ENCODE assay signal across 18 cellular contexts in the genomic region with DNA sequence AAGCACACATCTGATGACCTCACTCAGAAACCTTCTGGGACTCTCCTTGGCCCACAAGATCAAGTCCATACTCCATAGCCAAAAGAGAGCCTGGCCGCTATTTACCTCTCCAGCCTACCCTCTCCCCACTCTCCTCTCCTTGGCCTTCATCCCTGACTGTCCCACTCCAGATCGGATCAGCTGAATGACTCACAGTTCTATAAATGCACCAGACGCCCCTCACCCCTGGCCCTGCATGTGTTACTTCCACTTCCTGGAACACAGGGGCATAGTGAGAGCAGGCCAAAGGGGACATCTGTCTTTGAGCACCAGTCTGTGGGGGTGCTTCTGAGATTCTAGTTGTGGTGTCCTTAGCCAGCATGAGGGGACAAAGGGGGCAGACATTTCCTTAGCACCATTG.
"Had no signal": no experiment of that assay in that cellular context is flagged by ENCODE, and none has a peak within 500 bp of the region (broad histone marks: within the 10 kb centered on the region; RNA-seq: fewer than 3 reads in every experiment).

No MANE protein-coding gene starts in this region.

- H3K27ac Mint-ChIP-seq: activated T-helper 2 cell treated with anti-CD3 and anti-CD28 coated beads, Interferon-gamma antibody, Interleukin-2, Interleukin-4, amounts not matched to agents 10 μg/mL and 5 μg/mL and 100 μg/mL, durations not matched to agents 14 hours and 24 hours and 36 hours; natural killer cell had no signal

- H3K36me3 Mint-ChIP-seq: natural killer cell had no signal

- H3K36me3 ChIP-seq: adrenal gland, colonic mucosa, transverse colon, WERI-Rb-1 had no signal

- FAIRE-seq: endometrium had no signal

- DNase-seq: activated CD4-positive, alpha-beta T cell treated with anti-CD3 and anti-CD28 coated beads, Interleukin-2, amount 50 U/mL, for 48 hours; activated naive CD4-positive, alpha-beta T cell treated with anti-CD3 and anti-CD28 coated beads, Interleukin-2, amount 50 U/mL, for 16 hours; adrenal gland; caudate nucleus; colonic mucosa; islet precursor cell; mammary epithelial cell; mucosa of descending colon; natural killer cell; stimulated activated CD4-positive, alpha-beta T cell treated with anti-CD3 and anti-CD28 coated beads, Interleukin-15, amount 100 ng/mL, for 24 hours; stimulated activated CD4-positive, alpha-beta T cell treated with anti-CD3 and anti-CD28 coated beads, Interleukin-4, amount 100 ng/mL, for 24 hours; stimulated activated naive CD8-positive, alpha-beta T cell treated with anti-CD3 and anti-CD28 coated beads, Interleukin-15, Interleukin-2, amounts not matched to agents 100 U/mL and 50 U/mL, for 24 hours; transverse colon; WERI-Rb-1 had no signal

- H3K4me1 Mint-ChIP-seq: natural killer cell had no signal

- H3K4me1 ChIP-seq: adrenal gland, colonic mucosa, transverse colon had no signal

- ATAC-seq: esophagus mucosa; left lobe of liver; mucosa of descending colon; natural killer cell; stimulated activated naive CD8-positive, alpha-beta T cell treated with anti-CD3 and anti-CD28 coated beads, Interleukin-15, Interleukin-2, amounts not matched to agents 100 U/mL and 50 U/mL, for 24 hours had no signal

- H3K4me3 ChIP-seq: adrenal gland, colonic mucosa, mucosa of descending colon, transverse colon had no signal

- H3K4me3 Mint-ChIP-seq: natural killer cell had no signal

- H3K9me3 ChIP-seq: adrenal gland, colonic mucosa, mucosa of descending colon, transverse colon had no signal

- H3K9me3 Mint-ChIP-seq: activated T-helper 2 cell treated with anti-CD3 and anti-CD28 coated beads, Interferon-gamma antibody, Interleukin-2, Interleukin-4, amounts not matched to agents 10 μg/mL and 5 μg/mL and 100 μg/mL, durations not matched to agents 14 hours and 24 hours and 36 hours; natural killer cell had no signal

- H3K27me3 ChIP-seq: colonic mucosa, transverse colon had no signal

- H3K27ac ChIP-seq: adrenal gland, colonic mucosa, transverse colon, WERI-Rb-1 had no signal
